15 cellular contexts compared by ENCODE assay signal in genomic region chr10:1230138-1230537, GRCh38.
"Had no signal": no experiment of that assay in that cellular context is flagged by ENCODE, and none has a peak within 500 bp of the region (broad histone marks: within the 10 kb centered on the region; RNA-seq: fewer than 3 reads in every experiment).

No MANE protein-coding gene starts in this region.

- H3K36me3 ChIP-seq: sigmoid colon, thyroid gland, upper lobe of left lung, uterus had no signal

- H3K4me3 ChIP-seq: sigmoid colon, skin epidermis, thyroid gland, upper lobe of left lung, uterus had no signal

- DNase-seq: erythroblast; foreskin keratinocyte; immature natural killer cell; left colon; left ventricle myocardium superior; mesendoderm; naive B cell; sigmoid colon; stimulated activated CD4-positive, alpha-beta T cell treated with anti-CD3 and anti-CD28 coated beads, Interleukin-12 subunit alpha, Interleukin-12 subunit beta, amount 100 ng/mL, for 4 hours; stimulated activated naive CD4-positive, alpha-beta T cell treated with Interleukin-2 at 50 U/mL for 16 hours; thyroid gland; upper lobe of left lung; uterus had no signal

- H3K4me1 ChIP-seq: foreskin keratinocyte, sigmoid colon, thyroid gland, upper lobe of left lung, uterus had no signal

- H3K27me3 ChIP-seq: foreskin keratinocyte, neutrophil, thyroid gland, upper lobe of left lung, uterus had no signal

- H3K9me3 ChIP-seq: neutrophil, sigmoid colon, thyroid gland, upper lobe of left lung, uterus had no signal

- H3K27ac ChIP-seq: foreskin keratinocyte, neutrophil, sigmoid colon, skin epidermis, thyroid gland, upper lobe of left lung, uterus had no signal
